19 cellular contexts compared by ENCODE assay signal in genomic region chr4:87461281-87461700, GRCh38. TPM values are rescaled to one million over a fixed set of nuclear protein-coding genes. Genes with fewer than 3 reads are reported as not detected.
DNase-seq lines count a peak whose midpoint lies in the region; ATAC-seq, FAIRE-seq and TF ChIP-seq lines count a peak whose summit lies in the region.
"Had no signal": no experiment of that assay in that cellular context is flagged by ENCODE, and none has a peak within 500 bp of the region (broad histone marks: within the 10 kb centered on the region; RNA-seq: fewer than 3 reads in every experiment).

No MANE protein-coding gene starts in this region.

- no peak overlapping the region for H2AK5ac ChIP-seq in trophoblast cell (ENCODE audit: low read length)

- no peak overlapping the region for H3K23ac ChIP-seq in trophoblast cell (ENCODE audit: low read length)

- ATAC-seq in WTC11, result no peak
- ATAC-seq: stimulated activated effector memory CD8-positive, alpha-beta T cell treated with anti-CD3 and anti-CD28 coated beads, Interleukin-12 subunit alpha, Interleukin-12 subunit beta, amount 100 ng/mL, for 72 hours had no signal

- no peaks in the 10 kb centered on the region for H3K9me3 ChIP-seq in trophoblast cell (ENCODE audit: insufficient read depth, low read depth, low read length)

- no peak overlapping the region for H3K4ac ChIP-seq in trophoblast cell (ENCODE audit: low read depth, low read length)

- no peak overlapping the region for H4K91ac ChIP-seq in trophoblast cell (ENCODE audit: low read depth, low read length)

- no peak overlapping the region for H3K4me3 Mint-ChIP-seq in WTC11
- H3K4me3 Mint-ChIP-seq: activated CD4-positive, alpha-beta T cell treated with anti-CD3 and anti-CD28 coated beads, Interleukin-2, amount 10 ng/mL, durations not matched to agents 24 days and 14 days; activated naive CD4-positive, alpha-beta T cell treated with anti-CD3 and anti-CD28 coated beads, Interleukin-2, amount 50 U/mL, for 24 hours; neural crest cell; stimulated activated effector memory CD8-positive, alpha-beta T cell treated with anti-CD3 and anti-CD28 coated beads, Interleukin-12 subunit alpha, Interleukin-12 subunit beta, amount 100 ng/mL, for 72 hours had no signal

- H3K27ac Mint-ChIP-seq in WTC11, result no peak overlapping the region
- H3K27ac Mint-ChIP-seq: activated CD4-positive, alpha-beta T cell treated with anti-CD3 and anti-CD28 coated beads, Interleukin-2, amount 10 ng/mL, durations not matched to agents 24 days and 14 days; activated naive CD4-positive, alpha-beta T cell treated with anti-CD3 and anti-CD28 coated beads, Interleukin-2, amount 50 U/mL, for 24 hours; stimulated activated effector memory CD8-positive, alpha-beta T cell treated with anti-CD3 and anti-CD28 coated beads, Interleukin-12 subunit alpha, Interleukin-12 subunit beta, amount 100 ng/mL, for 72 hours had no signal

- H3K9me3 Mint-ChIP-seq in WTC11, result peaks cover 9% of the 10 kb centered on the region
- H3K9me3 Mint-ChIP-seq: activated CD4-positive, alpha-beta T cell treated with anti-CD3 and anti-CD28 coated beads, Interleukin-2, amount 10 ng/mL, durations not matched to agents 24 days and 14 days; activated naive CD4-positive, alpha-beta T cell treated with anti-CD3 and anti-CD28 coated beads, Interleukin-2, amount 50 U/mL, for 24 hours; stimulated activated effector memory CD8-positive, alpha-beta T cell treated with anti-CD3 and anti-CD28 coated beads, Interleukin-12 subunit alpha, Interleukin-12 subunit beta, amount 100 ng/mL, for 72 hours had no signal

- H2BK120ac ChIP-seq in trophoblast cell (ENCODE audit: insufficient read depth, low read length, poor library complexity), result no peak overlapping the region

- no peak overlapping the region for H3K9ac ChIP-seq in trophoblast cell (ENCODE audit: low read length)
- H3K9ac ChIP-seq: BLaER1 had no signal

- POLR2A ChIA-PET in WTC11 (lab: Charles Lee), result no interaction called here

- H3K36me3 ChIP-seq in trophoblast cell (ENCODE audit: control insufficient read depth in 1 of 2, insufficient read depth in 2 of 2, low read length in 2 of 2), result peaks cover 0 to 1% of the 10 kb centered on the region in 2 experiments

- H3K4me2 ChIP-seq in trophoblast cell (ENCODE audit: low read length), result no peak overlapping the region
- H3K4me2 ChIP-seq: BLaER1 had no signal

- H3K79me1 ChIP-seq in trophoblast cell (ENCODE audit: low read length), result no peaks in the 10 kb centered on the region

- no peak for FAIRE-seq in H54 (lab: Jason Lieb, UNC)

- CTCF ChIA-PET in WTC11 (lab: Charles Lee), result no interaction called here

- no peaks in the 10 kb centered on the region for H3K27me3 Mint-ChIP-seq in WTC11 (ENCODE audit: low read depth)
- H3K27me3 Mint-ChIP-seq: activated CD4-positive, alpha-beta T cell treated with anti-CD3 and anti-CD28 coated beads, Interleukin-2, amount 10 ng/mL, durations not matched to agents 24 days and 14 days; activated naive CD4-positive, alpha-beta T cell treated with anti-CD3 and anti-CD28 coated beads, Interleukin-2, amount 50 U/mL, for 24 hours had no signal

- H3K4me1 Mint-ChIP-seq in WTC11, result peaks cover 14% of the 10 kb centered on the region
- H3K4me1 Mint-ChIP-seq: activated CD4-positive, alpha-beta T cell treated with anti-CD3 and anti-CD28 coated beads, Interleukin-2, amount 10 ng/mL, durations not matched to agents 24 days and 14 days; activated naive CD4-positive, alpha-beta T cell treated with anti-CD3 and anti-CD28 coated beads, Interleukin-2, amount 50 U/mL, for 24 hours; neural crest cell; stimulated activated effector memory CD8-positive, alpha-beta T cell treated with anti-CD3 and anti-CD28 coated beads, Interleukin-12 subunit alpha, Interleukin-12 subunit beta, amount 100 ng/mL, for 72 hours had no signal

- TF ChIP-seq POLR2A in H54 (IDR thresholded peaks at IDR 0.05; ENCODE audit: low read depth, low read length), result no peak

- no peak overlapping the region for H3K18ac ChIP-seq in trophoblast cell (ENCODE audit: low read length)

- no peak overlapping the region for H2BK5ac ChIP-seq in trophoblast cell (ENCODE audit: low read depth, low read length, poor library complexity)

- TF ChIP-seq CTCF in LNCaP clone FGC (IDR thresholded peaks at IDR 0.05; ENCODE audit: control insufficient read depth, extremely low read depth, insufficient read depth) (no peak), epithelial cell of esophagus (IDR thresholded peaks at IDR 0.05; ENCODE audit: insufficient read depth, low read depth, low read length, missing control alignments) (no peak), WTC11 (IDR thresholded peaks at IDR 0.05) (no peak)

- no peak overlapping the region for H2BK12ac ChIP-seq in trophoblast cell (ENCODE audit: low read length)

- H3K14ac ChIP-seq in trophoblast cell (ENCODE audit: low read length), result no peak overlapping the region

- H4K12ac ChIP-seq in trophoblast cell (ENCODE audit: low read depth, low read length), result no peak overlapping the region

- no peaks in the 10 kb centered on the region for H3K79me2 ChIP-seq in trophoblast cell (ENCODE audit: control insufficient read depth, insufficient read depth, low read length, poor library complexity)

- peak; percentile 5 for DNase-seq in H54 (ENCODE audit: insufficient read length, low spot score)
- peak; percentile 35 for DNase-seq in LNCaP clone FGC (ENCODE audit: low read depth)
- DNase-seq in epithelial cell of esophagus (ENCODE audit: low read depth), result peak; percentile 73
- peak; percentile 2 to 72 for DNase-seq in trophoblast cell
- DNase-seq in WTC11 (ENCODE audit: low spot score), result no peak
- DNase-seq in Kasumi-1 (lab: John Stamatoyannopoulos, UW), result no peak
- no peak for DNase-seq in substantia nigra (lab: John Stamatoyannopoulos, UW)
- DNase-seq: activated CD4-positive, alpha-beta T cell treated with anti-CD3 and anti-CD28 coated beads, Interleukin-2, amount 10 ng/mL, durations not matched to agents 24 days and 14 days; KG1; midbrain; NCI-H1092 treated with DMSO at 0.1 percent for 48 hours; NCI-H82; T-helper 9 cell had no signal

- no peak overlapping the region for H3K27ac ChIP-seq in trophoblast cell (ENCODE audit: low read depth, low read length)
- H3K27ac ChIP-seq in substantia nigra (ENCODE audit: low read depth, low read length, poor library complexity, severe bottlenecking), result no peak overlapping the region
- H3K27ac ChIP-seq: BLaER1, HL-60, SK-N-MC had no signal

- peaks cover 18% of the 10 kb centered on the region for H3K36me3 Mint-ChIP-seq in WTC11

- no peak overlapping the region for H4K8ac ChIP-seq in trophoblast cell (ENCODE audit: low read depth, low read length)

- H3K4me1 ChIP-seq in trophoblast cell (ENCODE audit: control insufficient read depth in 1 of 2, insufficient read depth in 2 of 2, low read length in 2 of 2), result peaks cover 3 to 4% of the 10 kb centered on the region in 2 experiments
- H3K4me1 ChIP-seq: BLaER1 had no signal

- no peak overlapping the region for H2AFZ ChIP-seq in trophoblast cell (ENCODE audit: insufficient read depth, low read length, poor library complexity)

- H3K4me3 ChIP-seq in LNCaP clone FGC (ENCODE audit: low read depth, low read length), result no peak overlapping the region
- no peak overlapping the region for H3K4me3 ChIP-seq in epithelial cell of esophagus (ENCODE audit: low read length)
- H3K4me3 ChIP-seq in trophoblast cell (ENCODE audit: low read depth, low read length), result no peak overlapping the region
- H3K4me3 ChIP-seq: BLaER1, SK-N-MC had no signal

- H3K27me3 ChIP-seq in trophoblast cell (ENCODE audit: insufficient read depth, low read length), result no peaks in the 10 kb centered on the region
- H3K27me3 ChIP-seq: BLaER1 had no signal

TF ChIP-seq in WTC11, 78 proteins besides CTCF, POLR2A, EP300 and RAD21 (continues in another document):
- TF ChIP-seq JAZF1 (CRISPR knock-in tag; IDR thresholded peaks at IDR 0.05), result no peak
- no peak for TF ChIP-seq NFYB (CRISPR knock-in tag; conservative IDR thresholded peaks at IDR 0.05; ENCODE audit: low read depth)
- no peak for TF ChIP-seq ZNF416 (CRISPR knock-in tag; IDR thresholded peaks at IDR 0.05)
- TF ChIP-seq SOX15 (CRISPR knock-in tag; IDR thresholded peaks at IDR 0.05), result no peak
- TF ChIP-seq EMX1 (CRISPR knock-in tag; IDR thresholded peaks at IDR 0.05), result no peak
- no peak for TF ChIP-seq MAX (CRISPR knock-in tag; IDR thresholded peaks at IDR 0.05)
- no peak for TF ChIP-seq ZNF423 (CRISPR knock-in tag; IDR thresholded peaks at IDR 0.05)
- no peak for TF ChIP-seq ZNF281 (CRISPR knock-in tag; IDR thresholded peaks at IDR 0.05)
- TF ChIP-seq E2F1 (CRISPR knock-in tag; IDR thresholded peaks at IDR 0.05), result no peak

RNA-seq across cellular contexts. Expression of gene NUDT9, which starts 38.9 kb away (rescaled TPM):
- 20.2 and 20.8 TPM in 2 replicates for polyA plus RNA-seq in trophoblast cell (2013)
- total RNA-seq in WTC11 (2021), result 25.4 to 33.3 TPM (median 27.2 TPM) in 3 replicates

Comparison
In these comparisons a context has a peak if more than half of its experiments do, and no peak if none do; other contexts are left out.
1. DNase-seq: peak in H54 (single experiment), LNCaP clone FGC (single experiment), epithelial cell of esophagus (single experiment) and trophoblast cell (2 of 2); none in WTC11 (single experiment), Kasumi-1 (0 of 2) and substantia nigra (0 of 49).